In the genomic region with DNA sequence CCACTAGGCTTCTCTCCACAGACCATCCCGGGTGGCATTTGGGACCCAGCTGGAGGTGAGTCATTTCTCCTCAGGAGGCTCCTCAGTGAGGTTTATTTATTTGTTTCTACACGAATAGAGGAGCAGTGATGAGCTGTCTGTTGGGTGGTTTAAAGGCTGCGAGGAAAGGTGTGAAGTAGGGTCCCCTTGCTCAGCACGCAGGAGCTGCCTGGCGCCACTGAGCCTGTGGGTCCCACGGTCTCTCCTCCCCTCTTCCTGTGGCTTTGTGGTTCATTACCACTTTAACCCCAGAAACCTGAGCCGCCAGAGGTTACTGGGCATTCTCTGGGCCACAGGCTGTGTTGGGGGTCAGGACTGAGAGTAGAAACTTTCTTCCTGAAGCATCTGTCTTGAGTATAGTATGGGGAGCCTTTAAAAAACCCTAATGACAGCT, we compare ENCODE assay signal across 9 cellular contexts. TPM values are rescaled to one million over a fixed set of nuclear protein-coding genes. Genes with fewer than 3 reads are reported as not detected.
A peak's percentile ranks its signal among the peaks of the same experiment; 100 is the strongest.
DNase-seq lines count a peak whose midpoint lies in the region; ATAC-seq and TF ChIP-seq lines count a peak whose summit lies in the region.
"Had no signal": no experiment of that assay in that cellular context is flagged by ENCODE, and none has a peak within 500 bp of the region (broad histone marks: within the 10 kb centered on the region; RNA-seq: fewer than 3 reads in every experiment).

No MANE protein-coding gene starts in this region.

- peaks cover 13% of the 10 kb centered on the region for H3K36me3 Mint-ChIP-seq in activated CD8-positive, alpha-beta T cell treated with anti-CD3 and anti-CD28 coated beads for 36 hours (ENCODE audit: low read depth)
- no peaks in the 10 kb centered on the region for H3K36me3 Mint-ChIP-seq in natural killer cell treated with Interleukin-12 subunit alpha and Interleukin-12 subunit beta and Interleukin-15 and Interleukin-18, amount 100 ng/mL, for 72 hours

- ATAC-seq in HG02623 (IDR thresholded peaks at IDR 0.05; ENCODE audit: unreplicated experiment), result peak; percentile 43
- ATAC-seq in activated CD8-positive, alpha-beta T cell treated with anti-CD3 and anti-CD28 coated beads for 36 hours, result peak; percentile 72
- ATAC-seq in natural killer cell treated with Interleukin-12 subunit alpha and Interleukin-12 subunit beta and Interleukin-15 and Interleukin-18, amount 100 ng/mL, for 72 hours, result peak; percentile 93 to 95
- ATAC-seq: K562 had no signal

- intact Hi-C loops in activated CD8-positive, alpha-beta T cell treated with anti-CD3 and anti-CD28 coated beads for 36 hours (cut with micrococcal nuclease), result loop anchor here (10.0 kb wide), 1 partner anchor 90 kb away; no protein-coding TSS in a partner anchor
- intact Hi-C loops in posterior vena cava (cut with DNase I), result loop anchor here in 1 of 2 donors (10.0 kb wide), 1 partner anchor 90 kb away; no protein-coding TSS in a partner anchor

- POLR2A ChIA-PET in activated CD8-positive, alpha-beta T cell treated with anti-CD3 and anti-CD28 coated beads for 36 hours (lab: Charles Lee), result interaction anchor here (0.6 to 1.4 kb wide), 2 partner anchors 8 to 38 kb away, joined by 3 read pairs; no protein-coding TSS in a partner anchor

- peaks cover 50% of the 10 kb centered on the region for H3K4me1 Mint-ChIP-seq in activated CD8-positive, alpha-beta T cell treated with anti-CD3 and anti-CD28 coated beads for 36 hours (ENCODE audit: low read depth)
- H3K4me1 Mint-ChIP-seq in natural killer cell treated with Interleukin-12 subunit alpha and Interleukin-12 subunit beta and Interleukin-15 and Interleukin-18, amount 100 ng/mL, for 72 hours (ENCODE audit: low read depth in 2 of 2), result peaks cover 35 to 49% of the 10 kb centered on the region in 2 donors

- peak overlapping the region; percentile 24 for H3K4me3 Mint-ChIP-seq in activated CD8-positive, alpha-beta T cell treated with anti-CD3 and anti-CD28 coated beads for 36 hours
- H3K4me3 Mint-ChIP-seq in natural killer cell treated with Interleukin-12 subunit alpha and Interleukin-12 subunit beta and Interleukin-15 and Interleukin-18, amount 100 ng/mL, for 72 hours, result peak overlapping the region; percentile 55

- H3K9me3 Mint-ChIP-seq in activated CD8-positive, alpha-beta T cell treated with anti-CD3 and anti-CD28 coated beads for 36 hours, result no peaks in the 10 kb centered on the region
- H3K9me3 Mint-ChIP-seq in natural killer cell treated with Interleukin-12 subunit alpha and Interleukin-12 subunit beta and Interleukin-15 and Interleukin-18, amount 100 ng/mL, for 72 hours, result no peaks in the 10 kb centered on the region

- in situ Hi-C loops in GM13977 (cut with MboI; ENCODE audit: low pct_unique_long_range_greater_than_20kb, low sequenced_read_pairs, unreplicated experiment), result no loop called here

- no peaks in the 10 kb centered on the region for H3K27me3 Mint-ChIP-seq in activated CD8-positive, alpha-beta T cell treated with anti-CD3 and anti-CD28 coated beads for 36 hours
- peaks cover 17 to 28% of the 10 kb centered on the region in 2 donors for H3K27me3 Mint-ChIP-seq in natural killer cell treated with Interleukin-12 subunit alpha and Interleukin-12 subunit beta and Interleukin-15 and Interleukin-18, amount 100 ng/mL, for 72 hours

- CTCF ChIA-PET in activated CD8-positive, alpha-beta T cell treated with anti-CD3 and anti-CD28 coated beads for 36 hours (lab: Charles Lee), result interaction anchor here (0.5 to 2.4 kb wide), 5 partner anchors 9 to 110 kb away, joined by 3 to 7 read pairs (median 6); no protein-coding TSS in a partner anchor

- no peak overlapping the region for H3K27ac Mint-ChIP-seq in activated CD8-positive, alpha-beta T cell treated with anti-CD3 and anti-CD28 coated beads for 36 hours
- peak overlapping the region; percentile 51 to 67 for H3K27ac Mint-ChIP-seq in natural killer cell treated with Interleukin-12 subunit alpha and Interleukin-12 subunit beta and Interleukin-15 and Interleukin-18, amount 100 ng/mL, for 72 hours

- DNase-seq in GM13977 (ENCODE audit: low spot score) (peak; percentile 75), NCI-H2227 (lab: John Stamatoyannopoulos, UW; ENCODE audit: unreplicated experiment) (no peak), NAMALWA (ENCODE audit: low spot score) (no peak), posterior vena cava (ENCODE audit: low spot score) (no peak), NCI-H82 treated with DMSO at 0.1 percent for 48 hours (lab: John Stamatoyannopoulos, UW; ENCODE audit: unreplicated experiment) (no peak)
- peak; percentile 64 for DNase-seq in activated CD8-positive, alpha-beta T cell treated with anti-CD3 and anti-CD28 coated beads for 36 hours
- peak; percentile 84 for DNase-seq in natural killer cell treated with Interleukin-12 subunit alpha and Interleukin-12 subunit beta and Interleukin-15 and Interleukin-18, amount 100 ng/mL, for 72 hours (ENCODE audit: low spot score)

- TF ChIP-seq CTCF in GM13977 (IDR thresholded peaks at IDR 0.05; ENCODE audit: extremely low read depth, insufficient read depth, missing control alignments), result no peak
- TF ChIP-seq CTCF in activated CD8-positive, alpha-beta T cell treated with anti-CD3 and anti-CD28 coated beads for 36 hours (IDR thresholded peaks at IDR 0.05), result no peak

RNA-seq across cellular contexts. Expression of a gene that starts 39.9 kb away (rescaled TPM):
- 1 to 10 TPM; 2.2 to 2.5 TPM for total RNA-seq in activated CD8-positive, alpha-beta T cell treated with anti-CD3 and anti-CD28 coated beads for 36 hours
- 1 to 10 TPM; 2.3 to 4.0 TPM for total RNA-seq in natural killer cell treated with Interleukin-12 subunit alpha and Interleukin-12 subunit beta and Interleukin-15 and Interleukin-18, amount 100 ng/mL, for 72 hours
- 10 to 100 TPM; 19.6 to 24.1 TPM for total RNA-seq in posterior vena cava

RNA-seq across cellular contexts. Expression of a gene that starts 57.0 kb away (rescaled TPM):
- total RNA-seq in activated CD8-positive, alpha-beta T cell treated with anti-CD3 and anti-CD28 coated beads for 36 hours, result not detected
- not detected for total RNA-seq in natural killer cell treated with Interleukin-12 subunit alpha and Interleukin-12 subunit beta and Interleukin-15 and Interleukin-18, amount 100 ng/mL, for 72 hours
- 1 to 10 TPM; 3.4 to 5.8 TPM for total RNA-seq in posterior vena cava
- total RNA-seq: K562 had no signal

RNA-seq across cellular contexts. Expression of a gene that starts 57.2 kb away (rescaled TPM):
- total RNA-seq in activated CD8-positive, alpha-beta T cell treated with anti-CD3 and anti-CD28 coated beads for 36 hours, result not detected
- total RNA-seq in natural killer cell treated with Interleukin-12 subunit alpha and Interleukin-12 subunit beta and Interleukin-15 and Interleukin-18, amount 100 ng/mL, for 72 hours, result under 1 TPM in 1 of 2 donors, not detected in 1; 0.19 TPM
- total RNA-seq in posterior vena cava, result 10 to 100 TPM; 17.9 to 22.9 TPM

Comparison
In these comparisons a context has a peak if more than half of its experiments do, and no peak if none do; other contexts are left out.
1. DNase-seq: peak in GM13977 (single experiment), activated CD8-positive, alpha-beta T cell treated with anti-CD3 and anti-CD28 coated beads for 36 hours (single experiment) and natural killer cell treated with Interleukin-12 subunit alpha and Interleukin-12 subunit beta and Interleukin-15 and Interleukin-18, amount 100 ng/mL, for 72 hours (single experiment); none in NCI-H2227 (single experiment), NAMALWA (single experiment), posterior vena cava (single experiment) and NCI-H82 treated with DMSO at 0.1 percent for 48 hours (single experiment).
2. ATAC-seq: peak in every context shown above with its lines; median percentile 94 in natural killer cell treated with Interleukin-12 subunit alpha and Interleukin-12 subunit beta and Interleukin-15 and Interleukin-18, amount 100 ng/mL, for 72 hours; 72 in activated CD8-positive, alpha-beta T cell treated with anti-CD3 and anti-CD28 coated beads for 36 hours; 43 in HG02623.
3. RNA of a gene that starts 39.9 kb away (total RNA-seq): 19.6 to 24.1 TPM in posterior vena cava; 2.3 to 4.0 TPM in natural killer cell treated with Interleukin-12 subunit alpha and Interleukin-12 subunit beta and Interleukin-15 and Interleukin-18, amount 100 ng/mL, for 72 hours and 2.2 to 2.5 TPM in activated CD8-positive, alpha-beta T cell treated with anti-CD3 and anti-CD28 coated beads for 36 hours; every median in the first group is over 4 times any median in the second.
4. RNA of a gene that starts 57.2 kb away (total RNA-seq): 17.9 to 22.9 TPM in posterior vena cava; 0.19 TPM in natural killer cell treated with Interleukin-12 subunit alpha and Interleukin-12 subunit beta and Interleukin-15 and Interleukin-18, amount 100 ng/mL, for 72 hours and not detected in activated CD8-positive, alpha-beta T cell treated with anti-CD3 and anti-CD28 coated beads for 36 hours; every median in the first group is over 10 times any median in the second.